Comparison of ENCODE assay signal across 9 cellular contexts in genomic region chr1:31239653-31240241, GRCh38. TPM values are rescaled to one million over a fixed set of nuclear protein-coding genes. Genes with fewer than 3 reads are reported as not detected.
A peak's percentile ranks its signal among the peaks of the same experiment; 100 is the strongest.
DNase-seq lines count a peak whose midpoint lies in the region; ATAC-seq lines count a peak whose summit lies in the region.
"Had no signal": no experiment of that assay in that cellular context is flagged by ENCODE, and none has a peak within 500 bp of the region (broad histone marks: within the 10 kb centered on the region; RNA-seq: fewer than 3 reads in every experiment).

Gene NKAIN1 (minus strand): TSS chr1:31239887. CDS start chr1:31239547, 340 bp downstream.

- H3K36me3 ChIP-seq in thymus (ENCODE audit: control insufficient read depth, insufficient read depth), result no peaks in the 10 kb centered on the region

- peak within 1 kb of the TSS; percentile 24 for H3K4me3 ChIP-seq in thymus (ENCODE audit: low read length)

- DNase-seq in Caki2 (ENCODE audit: low read depth), result peak; percentile 22
- DNase-seq in NCI-H1105 (lab: John Stamatoyannopoulos, UW), result peak; percentile 42
- DNase-seq in T47D (ENCODE audit: low read depth in 1 of 2, low spot score in 1 of 2), result peak; percentile 46 to 47
- DNase-seq in HCEC 1CT, result no peak

- 3% methylated on average over 57 of the region's 57 CpGs for WGBS in thymus

- peaks cover 2% of the 10 kb centered on the region for H3K27me3 ChIP-seq in layer of hippocampus (ENCODE audit: control insufficient read depth, insufficient read depth, low read length)
- peaks cover 40% of the 10 kb centered on the region for H3K27me3 ChIP-seq in thymus (ENCODE audit: control insufficient read depth, insufficient read depth)

- in situ Hi-C loops in Caki2 (cut with HindIII; ENCODE audit: low pct_unique_long_range_greater_than_20kb, low sequenced_read_pairs), result no loop called here
- in situ Hi-C loops in T47D (cut with HindIII; ENCODE audit: low pct_unique_long_range_greater_than_20kb, low sequenced_read_pairs), result no loop called here

- ATAC-seq in GM21447 (IDR thresholded peaks at IDR 0.05; ENCODE audit: unreplicated experiment) (no peak), GM18870 (IDR thresholded peaks at IDR 0.05; ENCODE audit: unreplicated experiment) (no peak)

- H3K27ac ChIP-seq in layer of hippocampus (ENCODE audit: low read depth, low read length) (peak within 1 kb of the TSS; percentile 65), thymus (ENCODE audit: low read depth) (no peak within 1 kb of the TSS)

- H3K9me3 ChIP-seq in thymus (ENCODE audit: control insufficient read depth), result peaks cover 2% of the 10 kb centered on the region

- no peaks in the 10 kb centered on the region for H3K4me1 ChIP-seq in thymus (ENCODE audit: control insufficient read depth, insufficient read depth, low read length)

RNA-seq across cellular contexts. Expression of gene NKAIN1, which starts in this region (rescaled TPM):
- total RNA-seq in Caki2 (2014; rRNA removed; shearing (Covaris generic); ENCODE audit: low replicate concordance), result 0.54 and 3.2 TPM in 2 replicates
- polyA plus RNA-seq in thymus, result 0.16 TPM
- total RNA-seq: LHCN-M2 had no signal
